Comparison of ENCODE assay signal across 8 cellular contexts in the genomic region with DNA sequence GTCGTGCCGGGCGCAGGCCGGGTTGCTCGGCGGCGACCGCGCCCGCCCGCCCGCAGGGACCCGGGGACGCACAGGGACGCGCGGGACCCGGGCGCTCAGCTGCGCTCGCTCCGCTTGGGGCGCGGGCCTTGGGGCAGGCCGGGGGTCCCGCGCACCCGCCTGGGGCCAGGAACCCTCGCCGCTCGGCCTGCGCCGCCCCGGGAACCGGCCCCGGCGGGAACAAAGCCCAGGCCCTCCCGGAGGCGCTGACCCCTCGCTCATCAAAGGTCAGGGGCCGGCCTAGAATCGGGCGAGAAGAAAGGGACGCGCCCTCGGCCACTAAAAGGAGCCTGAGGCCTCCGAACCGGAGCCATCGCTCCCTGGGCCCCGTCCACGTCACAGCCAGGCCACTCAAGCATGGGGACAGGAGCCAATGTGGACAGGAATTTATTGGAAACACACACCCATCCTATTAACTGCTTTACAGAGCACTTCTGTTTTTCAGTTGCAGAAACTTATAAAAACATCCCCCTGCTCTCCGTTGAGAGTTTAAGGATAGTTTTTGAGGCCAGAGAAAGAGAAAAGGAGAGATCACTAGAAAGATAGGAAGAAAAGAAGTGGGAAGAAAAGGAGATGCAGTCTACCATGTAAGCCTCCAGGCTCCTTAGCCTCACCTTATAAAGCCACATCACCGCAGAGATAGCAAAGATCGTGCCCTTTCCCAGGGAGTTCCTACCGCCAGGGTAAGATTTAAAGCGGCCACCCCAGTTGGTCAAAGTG. TPM values are rescaled to one million over a fixed set of nuclear protein-coding genes. Genes with fewer than 3 reads are reported as not detected.
DNase-seq lines count a peak whose midpoint lies in the region; ATAC-seq and TF ChIP-seq lines count a peak whose summit lies in the region.

No MANE protein-coding gene starts in this region.

- H3K27me3 ChIP-seq in BE2C (no peaks in the 10 kb centered on the region), SJCRH30 (no peaks in the 10 kb centered on the region)

- H3K9me3 ChIP-seq in BE2C (no peaks in the 10 kb centered on the region), SJCRH30 (replicated peaks) (no peaks in the 10 kb centered on the region)

- H3K27me3 Mint-ChIP-seq in glutamatergic neuron (ENCODE audit: unreplicated experiment) (peaks cover 20% of the 10 kb centered on the region), progenitor cell of endocrine pancreas (no peaks in the 10 kb centered on the region)

- H3K4me1 ChIP-seq in BE2C: peaks cover 70% of the 10 kb centered on the region
- peaks cover 12% of the 10 kb centered on the region for H3K4me1 ChIP-seq in SJCRH30

- no peaks in the 10 kb centered on the region for H3K36me3 Mint-ChIP-seq in glutamatergic neuron (ENCODE audit: unreplicated experiment)
- H3K36me3 Mint-ChIP-seq in progenitor cell of endocrine pancreas (ENCODE audit: insufficient read depth): no peaks in the 10 kb centered on the region

- DNase-seq in BE2C (peak; percentile 47), SJCRH30 (no peak), glutamatergic neuron (peak; percentile 59), progenitor cell of endocrine pancreas (ENCODE audit: low spot score, unreplicated experiment) (no peak), cerebellar cortex (ENCODE audit: low spot score) (no peak), NCI-H524 treated with DMSO at 0.1 percent for 48 hours (lab: John Stamatoyannopoulos, UW) (no peak)
- DNase-seq in effector CD4-positive, alpha-beta T cell: no peak

- H3K27ac ChIP-seq in SJCRH30: peak overlapping the region; percentile 71

- ATAC-seq in GM21717 (IDR thresholded peaks at IDR 0.05; ENCODE audit: unreplicated experiment): peak; percentile 7

- no peak for TF ChIP-seq CTCF in BE2C (IDR thresholded peaks at IDR 0.05; ENCODE audit: low read depth, low read length)
- no peak for TF ChIP-seq CTCF in glutamatergic neuron (IDR thresholded peaks at IDR 0.05; ENCODE audit: partially characterized antibody, unreplicated experiment)
- TF ChIP-seq CTCF in progenitor cell of endocrine pancreas (IDR thresholded peaks at IDR 0.05; ENCODE audit: unreplicated experiment): peak; percentile 27

- H3K4me3 Mint-ChIP-seq in glutamatergic neuron (ENCODE audit: unreplicated experiment) (peak overlapping the region; percentile 77), progenitor cell of endocrine pancreas (ENCODE audit: low read depth) (peak overlapping the region; percentile 60)

- peaks cover 6% of the 10 kb centered on the region for H3K9me3 Mint-ChIP-seq in glutamatergic neuron (ENCODE audit: unreplicated experiment)
- no peaks in the 10 kb centered on the region for H3K9me3 Mint-ChIP-seq in progenitor cell of endocrine pancreas (ENCODE audit: low read depth)

- H3K4me1 Mint-ChIP-seq in glutamatergic neuron (ENCODE audit: low read depth, unreplicated experiment): peaks cover 26% of the 10 kb centered on the region
- peaks cover 40% of the 10 kb centered on the region for H3K4me1 Mint-ChIP-seq in progenitor cell of endocrine pancreas (ENCODE audit: low read depth)

- no peaks in the 10 kb centered on the region for H3K36me3 ChIP-seq in BE2C
- H3K36me3 ChIP-seq in SJCRH30: no peaks in the 10 kb centered on the region

- H3K4me3 ChIP-seq in BE2C (ENCODE audit: low read depth, low read length) (peak overlapping the region; percentile 60), SJCRH30 (peak overlapping the region; percentile 89)

- peak overlapping the region; percentile 37 for H3K27ac Mint-ChIP-seq in glutamatergic neuron (ENCODE audit: unreplicated experiment)
- peak overlapping the region; percentile 91 for H3K27ac Mint-ChIP-seq in progenitor cell of endocrine pancreas

RNA-seq across cellular contexts. Expression of gene ZFHX3, which starts 0.5 kb away (rescaled TPM):
- 14.5 TPM for polyA plus RNA-seq in BE2C (2012; ENCODE audit: insufficient read depth, insufficient read length, low read depth)
- total RNA-seq in SJCRH30 (2014; rRNA removed; shearing (Covaris generic)): 4.4 and 5.1 TPM in 2 replicates
- total RNA-seq in glutamatergic neuron (ENCODE audit: unreplicated experiment) (6.8 TPM), progenitor cell of endocrine pancreas (48.9 and 54.0 TPM in 2 replicates)

Comparison
In these comparisons a context has a peak if more than half of its experiments do, and no peak if none do; other contexts are left out.
1. DNase-seq: peak in BE2C (single experiment) and glutamatergic neuron (single experiment); none in SJCRH30 (0 of 2), progenitor cell of endocrine pancreas (single experiment), effector CD4-positive, alpha-beta T cell (single experiment), cerebellar cortex (single experiment) and NCI-H524 treated with DMSO at 0.1 percent for 48 hours (single experiment).